In the genomic region with DNA sequence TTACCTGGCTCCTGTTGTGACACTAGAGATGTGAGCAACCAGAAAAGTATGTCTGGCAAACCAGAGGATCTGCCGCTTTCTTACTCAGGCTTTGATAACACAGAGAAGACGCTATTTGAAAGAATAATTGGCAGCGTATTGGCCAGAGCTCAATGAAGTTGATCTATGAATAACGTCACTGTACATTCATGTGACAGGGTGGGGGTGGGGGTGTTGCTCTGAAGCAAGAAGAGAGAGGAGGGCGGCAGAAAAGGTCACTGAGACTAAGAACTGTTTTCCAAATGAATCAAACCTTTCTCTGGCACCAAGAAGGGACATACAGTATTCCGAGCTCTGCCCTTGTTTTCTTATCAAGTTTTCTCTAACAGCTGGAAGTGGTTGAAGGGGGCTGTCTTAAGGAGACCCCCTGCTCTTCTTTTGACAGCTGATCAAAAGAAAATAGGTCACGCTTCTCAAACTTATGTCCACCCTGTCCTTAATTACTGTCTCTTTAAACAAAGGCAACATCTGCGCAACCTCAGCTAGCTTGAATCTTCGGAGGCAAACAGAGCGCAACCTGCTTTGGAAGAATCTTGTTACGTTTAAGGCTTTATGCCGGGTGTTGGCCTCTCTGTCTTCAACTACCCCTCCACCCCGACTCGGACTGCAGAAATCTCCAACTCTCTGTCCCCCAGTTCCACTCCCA, we compare ENCODE assay signal across 1 cellular context.
TF ChIP-seq lines count a peak whose summit lies in the region.

No MANE protein-coding gene starts in this region.

TF ChIP-seq in WTC11, 78 proteins besides CTCF, POLR2A, EP300 and RAD21 (continued from another document):
- no peak for TF ChIP-seq ZNF532 (CRISPR knock-in tag; IDR thresholded peaks at IDR 0.05; ENCODE audit: borderline replicate concordance)
- no peak for TF ChIP-seq JUN (CRISPR knock-in tag; IDR thresholded peaks at IDR 0.05)
- TF ChIP-seq, protein P1, sequence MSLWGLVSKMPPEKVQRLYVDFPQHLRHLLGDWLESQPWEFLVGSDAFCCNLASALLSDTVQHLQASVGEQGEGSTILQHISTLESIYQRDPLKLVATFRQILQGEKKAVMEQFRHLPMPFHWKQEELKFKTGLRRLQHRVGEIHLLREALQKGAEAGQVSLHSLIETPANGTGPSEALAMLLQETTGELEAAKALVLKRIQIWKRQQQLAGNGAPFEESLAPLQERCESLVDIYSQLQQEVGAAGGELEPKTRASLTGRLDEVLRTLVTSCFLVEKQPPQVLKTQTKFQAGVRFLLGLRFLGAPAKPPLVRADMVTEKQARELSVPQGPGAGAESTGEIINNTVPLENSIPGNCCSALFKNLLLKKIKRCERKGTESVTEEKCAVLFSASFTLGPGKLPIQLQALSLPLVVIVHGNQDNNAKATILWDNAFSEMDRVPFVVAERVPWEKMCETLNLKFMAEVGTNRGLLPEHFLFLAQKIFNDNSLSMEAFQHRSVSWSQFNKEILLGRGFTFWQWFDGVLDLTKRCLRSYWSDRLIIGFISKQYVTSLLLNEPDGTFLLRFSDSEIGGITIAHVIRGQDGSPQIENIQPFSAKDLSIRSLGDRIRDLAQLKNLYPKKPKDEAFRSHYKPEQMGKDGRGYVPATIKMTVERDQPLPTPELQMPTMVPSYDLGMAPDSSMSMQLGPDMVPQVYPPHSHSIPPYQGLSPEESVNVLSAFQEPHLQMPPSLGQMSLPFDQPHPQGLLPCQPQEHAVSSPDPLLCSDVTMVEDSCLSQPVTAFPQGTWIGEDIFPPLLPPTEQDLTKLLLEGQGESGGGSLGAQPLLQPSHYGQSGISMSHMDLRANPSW (CRISPR knock-in tag; conservative IDR thresholded peaks at IDR 0.05; ENCODE audit: low read depth) = no peak
- TF ChIP-seq ESRRA (CRISPR knock-in tag; IDR thresholded peaks at IDR 0.05; ENCODE audit: borderline replicate concordance) = no peak
- no peak for TF ChIP-seq E2F5 (CRISPR knock-in tag; IDR thresholded peaks at IDR 0.05)
